Comparison of ENCODE assay signal across 4 cellular contexts in genomic region chr18:25435462-25435782, GRCh38.
"Had no signal": no experiment of that assay in that cellular context is flagged by ENCODE, and none has a peak within 500 bp of the region (broad histone marks: within the 10 kb centered on the region; RNA-seq: fewer than 3 reads in every experiment).

No MANE protein-coding gene starts in this region.

- H3K9me3 Mint-ChIP-seq: GM23338, H9 had no signal

- H3K27ac Mint-ChIP-seq: GM23338, H9 had no signal

- DNase-seq: H9, HCEC 1CT, IMR-90 had no signal

- ATAC-seq: GM23338 had no signal

- H3K4me3 Mint-ChIP-seq: GM23338, H9 had no signal

- H3K4me3 ChIP-seq: GM23338 had no signal
